2 cellular contexts compared by ENCODE assay signal in genomic region chr2:183024701-183025100, GRCh38.
A peak's percentile ranks its signal among the peaks of the same experiment; 100 is the strongest.
TF ChIP-seq lines count a peak whose summit lies in the region.

No MANE protein-coding gene starts in this region.

TF ChIP-seq in SK-N-SH, 30 proteins besides CTCF, POLR2A, EP300 and RAD21:
- no peak for TF ChIP-seq TEAD4 (IDR thresholded peaks at IDR 0.05; ENCODE audit: borderline replicate concordance, insufficient read depth)
- 0 out of 2 replicates have a peak, but pooled peaks have one; percentile 4 for TF ChIP-seq TCF12 (IDR thresholded peaks at IDR 0.05)
- TF ChIP-seq POLR2AphosphoS5 (IDR thresholded peaks at IDR 0.05; ENCODE audit: low read depth, low read length), result no peak

TF ChIP-seq in HEK293T, 16 proteins besides CTCF, POLR2A, EP300 and RAD21:
- TF ChIP-seq L3MBTL2 (conservative IDR thresholded peaks at IDR 0.05) (no peak), TARDBP (IDR thresholded peaks at IDR 0.05) (no peak), CTBP1 (IDR thresholded peaks at IDR 0.05; ENCODE audit: borderline replicate concordance) (no peak), ZNF384 (IDR thresholded peaks at IDR 0.05) (no peak), FOXM1 (IDR thresholded peaks at IDR 0.05; ENCODE audit: borderline replicate concordance) (no peak), LEF1 (IDR thresholded peaks at IDR 0.05; ENCODE audit: borderline replicate concordance) (no peak), ELF4 (IDR thresholded peaks at IDR 0.05) (no peak), HDGF (IDR thresholded peaks at IDR 0.05; ENCODE audit: borderline replicate concordance) (no peak), FOXK2 (IDR thresholded peaks at IDR 0.05) (no peak), BHLHE40 (IDR thresholded peaks at IDR 0.05; ENCODE audit: borderline replicate concordance) (no peak), SP1 (IDR thresholded peaks at IDR 0.05) (no peak), ARNT (IDR thresholded peaks at IDR 0.05) (no peak), PKNOX1 (IDR thresholded peaks at IDR 0.05) (no peak), SUZ12 (IDR thresholded peaks at IDR 0.05) (no peak), FOXA1 (IDR thresholded peaks at IDR 0.05) (no peak), NFRKB (IDR thresholded peaks at IDR 0.05) (no peak)
